9 cellular contexts compared by ENCODE assay signal in genomic region chr17:74971069-74971841, GRCh38. TPM values are rescaled to one million over a fixed set of nuclear protein-coding genes. Genes with fewer than 3 reads are reported as not detected.
DNase-seq lines count a peak whose midpoint lies in the region; ATAC-seq, FAIRE-seq and TF ChIP-seq lines count a peak whose summit lies in the region.
"Had no signal": no experiment of that assay in that cellular context is flagged by ENCODE, and none has a peak within 500 bp of the region (broad histone marks: within the 10 kb centered on the region; RNA-seq: fewer than 3 reads in every experiment).

No MANE protein-coding gene starts in this region.

- in situ Hi-C loops in HAP-1 (cut with MboI; ENCODE audit: low sequenced_read_pairs) (no loop called here), GM23248 (cut with MboI) (no loop called here)

- peaks cover 6% of the 10 kb centered on the region for H3K4me1 Mint-ChIP-seq in activated T-helper 1 cell treated with anti-CD3 and anti-CD28 coated beads, Interleukin-12 subunit alpha, Interleukin-12 subunit beta, Interleukin-2, Interleukin-4 antibody, amounts not matched to agents 30 ng/mL and 10 ng/mL and 1 ng/mL, durations not matched to agents 14 hours and 24 hours and 36 hours (ENCODE audit: low read depth)

- 72 to 92% (median 83%) methylated on average over 8 of the region's 8 CpGs for WGBS in spleen, 5 donors
- 86% methylated on average over 8 of the region's 8 CpGs for WGBS in GM23248 (ENCODE audit: low coverage in 1 of 2, low lambda C conversion rate in 2 of 2, missing lambda C conversion rate in 2 of 2), 2 experiments

- H3K27me3 Mint-ChIP-seq in activated T-helper 1 cell treated with anti-CD3 and anti-CD28 coated beads, Interleukin-12 subunit alpha, Interleukin-12 subunit beta, Interleukin-2, Interleukin-4 antibody, amounts not matched to agents 30 ng/mL and 10 ng/mL and 1 ng/mL, durations not matched to agents 14 hours and 24 hours and 36 hours (ENCODE audit: insufficient read depth), result peaks cover 52% of the 10 kb centered on the region

- H3K9ac ChIP-seq in GM23248, result no peak overlapping the region

- no peaks in the 10 kb centered on the region for H3K79me2 ChIP-seq in GM23248 (ENCODE audit: insufficient read depth)

- no peak for ATAC-seq in HG03565 (IDR thresholded peaks at IDR 0.05; ENCODE audit: unreplicated experiment)

- H4K20me1 ChIP-seq in GM23248 (ENCODE audit: insufficient read depth), result no peaks in the 10 kb centered on the region

- FAIRE-seq in RCC 7860 (lab: Jason Lieb, UNC), result no peak

- H3K4me3 ChIP-seq in HAP-1 (peak overlapping the region; percentile 71), spleen (peak overlapping the region; percentile 48 to 83 (median 58)), GM23248 (no peak overlapping the region)

- H3K36me3 Mint-ChIP-seq in activated T-helper 1 cell treated with anti-CD3 and anti-CD28 coated beads, Interleukin-12 subunit alpha, Interleukin-12 subunit beta, Interleukin-2, Interleukin-4 antibody, amounts not matched to agents 30 ng/mL and 10 ng/mL and 1 ng/mL, durations not matched to agents 14 hours and 24 hours and 36 hours (ENCODE audit: low read depth), result no peaks in the 10 kb centered on the region

- H3F3A ChIP-seq in GM23248 (ENCODE audit: insufficient read depth), result no peaks in the 10 kb centered on the region

- no peak for TF ChIP-seq CTCF in spleen (IDR thresholded peaks at IDR 0.05 in 8 of 11, conservative IDR thresholded peaks at IDR 0.05 in 3 of 11)

- H3K9me3 ChIP-seq in HAP-1, result no peaks in the 10 kb centered on the region
- H3K9me3 ChIP-seq in spleen, result no peaks in the 10 kb centered on the region
- H3K9me3 ChIP-seq in GM23248 (ENCODE audit: low read depth), result no peaks in the 10 kb centered on the region

- H3K27ac Mint-ChIP-seq in activated T-helper 1 cell treated with anti-CD3 and anti-CD28 coated beads, Interleukin-12 subunit alpha, Interleukin-12 subunit beta, Interleukin-2, Interleukin-4 antibody, amounts not matched to agents 30 ng/mL and 10 ng/mL and 1 ng/mL, durations not matched to agents 14 hours and 24 hours and 36 hours, result no peak overlapping the region

- H3K27me3 ChIP-seq in HAP-1 (ENCODE audit: low read depth), result no peaks in the 10 kb centered on the region
- H3K27me3 ChIP-seq in layer of hippocampus (ENCODE audit: control insufficient read depth, insufficient read depth, low read length), result peaks cover 2% of the 10 kb centered on the region
- H3K27me3 ChIP-seq in spleen (replicated peaks in 1 of 7), result peaks cover 0 to 57% (median 19%) of the 10 kb centered on the region in 7 donors
- H3K27me3 ChIP-seq in GM23248 (replicated peaks; ENCODE audit: insufficient read depth), result peaks cover 28% of the 10 kb centered on the region

- H3K27ac ChIP-seq in layer of hippocampus (ENCODE audit: low read depth, low read length) (peak overlapping the region; percentile 78), spleen (peak overlapping the region in 7 of 8 donors; percentile 14 to 74 (median 69)), GM23248 (no peak overlapping the region)

- TF ChIP-seq POLR2A in spleen (IDR thresholded peaks at IDR 0.05), result no peak

- H3K36me3 ChIP-seq in HAP-1 (replicated peaks) (no peaks in the 10 kb centered on the region), spleen (no peaks in the 10 kb centered on the region), GM23248 (ENCODE audit: low read depth) (no peaks in the 10 kb centered on the region)

- H3K9me3 Mint-ChIP-seq in activated T-helper 1 cell treated with anti-CD3 and anti-CD28 coated beads, Interleukin-12 subunit alpha, Interleukin-12 subunit beta, Interleukin-2, Interleukin-4 antibody, amounts not matched to agents 30 ng/mL and 10 ng/mL and 1 ng/mL, durations not matched to agents 14 hours and 24 hours and 36 hours, result no peaks in the 10 kb centered on the region

- H3K4me3 Mint-ChIP-seq in activated T-helper 1 cell treated with anti-CD3 and anti-CD28 coated beads, Interleukin-12 subunit alpha, Interleukin-12 subunit beta, Interleukin-2, Interleukin-4 antibody, amounts not matched to agents 30 ng/mL and 10 ng/mL and 1 ng/mL, durations not matched to agents 14 hours and 24 hours and 36 hours, result peak overlapping the region; percentile 54

- intact Hi-C loops in activated T-helper 1 cell treated with anti-CD3 and anti-CD28 coated beads, Interleukin-12 subunit alpha, Interleukin-12 subunit beta, Interleukin-2, Interleukin-4 antibody, amounts not matched to agents 30 ng/mL and 10 ng/mL and 1 ng/mL, durations not matched to agents 14 hours and 24 hours and 36 hours (cut with micrococcal nuclease), result no loop called here
- intact Hi-C loops in spleen (cut with DNase I; ENCODE audit: low total_unique reads), result no loop called here

- H3K4me1 ChIP-seq in HAP-1 (peaks cover 12% of the 10 kb centered on the region), spleen (peaks cover 3 to 53% (median 24%) of the 10 kb centered on the region in 6 donors), GM23248 (ENCODE audit: insufficient read depth) (no peaks in the 10 kb centered on the region)

- no peak overlapping the region for H2AFZ ChIP-seq in GM23248

- H3K9me2 ChIP-seq in GM23248 (ENCODE audit: insufficient read depth), result no peaks in the 10 kb centered on the region

- DNase-seq in HAP-1 (ENCODE audit: low spot score in 2 of 2) (no peak), spleen (no peak), GM23248 (no peak), RCC 7860 (ENCODE audit: low spot score) (no peak)
- no peak for DNase-seq in activated T-helper 1 cell treated with anti-CD3 and anti-CD28 coated beads, Interleukin-12 subunit alpha, Interleukin-12 subunit beta, Interleukin-2, Interleukin-4 antibody, amounts not matched to agents 30 ng/mL and 10 ng/mL and 1 ng/mL, durations not matched to agents 14 hours and 24 hours and 36 hours (ENCODE audit: low spot score)
- DNase-seq: MM.1S, SIG-M5 had no signal

- H3K4me2 ChIP-seq in GM23248 (ENCODE audit: unreplicated experiment), result no peak overlapping the region

RNA-seq across cellular contexts. Expression of gene HID1, which starts 1.3 kb away (rescaled TPM):
- 0.29 and 0.31 TPM in 2 replicates for total RNA-seq in activated T-helper 1 cell treated with anti-CD3 and anti-CD28 coated beads, Interleukin-12 subunit alpha, Interleukin-12 subunit beta, Interleukin-2, Interleukin-4 antibody, amounts not matched to agents 30 ng/mL and 10 ng/mL and 1 ng/mL, durations not matched to agents 14 hours and 24 hours and 36 hours
- total RNA-seq in spleen, result 10 to 100 TPM; 11.9 to 39.4 (median 26.5) TPM
- 10 to 100 TPM in 2 of 3 donors, 1 to 10 TPM in 1; 5.2 to 23.8 (median 17.2) TPM for polyA plus RNA-seq in spleen
- not detected in 2 replicates for total RNA-seq in GM23248 (2014; rRNA removed; shearing (Covaris generic))
- not detected in 2 replicates for polyA plus RNA-seq in GM23248 (2016; fragmentation: Nextera tagmentation; extraction: Ambion mirVana)

RNA-seq across cellular contexts. Expression of gene CDR2L, which starts 16.2 kb away (rescaled TPM):
- 1.1 and 1.3 TPM in 2 replicates for total RNA-seq in activated T-helper 1 cell treated with anti-CD3 and anti-CD28 coated beads, Interleukin-12 subunit alpha, Interleukin-12 subunit beta, Interleukin-2, Interleukin-4 antibody, amounts not matched to agents 30 ng/mL and 10 ng/mL and 1 ng/mL, durations not matched to agents 14 hours and 24 hours and 36 hours
- 1 to 10 TPM; 1.5 to 6.0 (median 3.0) TPM for total RNA-seq in spleen
- polyA plus RNA-seq in spleen (1 to 10 TPM in 1 of 3 donors, under 1 TPM in 2; 0.48 to 1.5 (median 0.85) TPM), GM23248 (2016; fragmentation: Nextera tagmentation; extraction: Ambion mirVana) (18.0 and 18.4 TPM in 2 replicates)
- 23.9 and 31.4 TPM in 2 replicates for total RNA-seq in GM23248 (2014; rRNA removed; shearing (Covaris generic))

RNA-seq across cellular contexts. Expression of gene OTOP3, which starts 35.6 kb away (rescaled TPM):
- not detected in 2 replicates for total RNA-seq in activated T-helper 1 cell treated with anti-CD3 and anti-CD28 coated beads, Interleukin-12 subunit alpha, Interleukin-12 subunit beta, Interleukin-2, Interleukin-4 antibody, amounts not matched to agents 30 ng/mL and 10 ng/mL and 1 ng/mL, durations not matched to agents 14 hours and 24 hours and 36 hours
- total RNA-seq in spleen, result not detected
- not detected for polyA plus RNA-seq in spleen
- not detected in 2 replicates for total RNA-seq in GM23248 (2014; rRNA removed; shearing (Covaris generic))
- polyA plus RNA-seq in GM23248 (2016; fragmentation: Nextera tagmentation; extraction: Ambion mirVana), result not detected in 2 replicates

RNA-seq across cellular contexts. Expression of gene MRPL58, which starts 41.2 kb away (rescaled TPM):
- total RNA-seq in activated T-helper 1 cell treated with anti-CD3 and anti-CD28 coated beads, Interleukin-12 subunit alpha, Interleukin-12 subunit beta, Interleukin-2, Interleukin-4 antibody, amounts not matched to agents 30 ng/mL and 10 ng/mL and 1 ng/mL, durations not matched to agents 14 hours and 24 hours and 36 hours, result 77.8 and 78.1 TPM in 2 replicates
- total RNA-seq in spleen, result 10 to 100 TPM; 16.5 to 60.7 (median 20.5) TPM
- polyA plus RNA-seq in spleen (10 to 100 TPM; 33.1 to 43.3 (median 41.6) TPM), GM23248 (2016; fragmentation: Nextera tagmentation; extraction: Ambion mirVana) (41.5 TPM in 2 replicates)
- 35.6 and 52.4 TPM in 2 replicates for total RNA-seq in GM23248 (2014; rRNA removed; shearing (Covaris generic))

RNA-seq across cellular contexts. Expression of gene OTOP2, which starts 47.2 kb away (rescaled TPM):
- total RNA-seq in activated T-helper 1 cell treated with anti-CD3 and anti-CD28 coated beads, Interleukin-12 subunit alpha, Interleukin-12 subunit beta, Interleukin-2, Interleukin-4 antibody, amounts not matched to agents 30 ng/mL and 10 ng/mL and 1 ng/mL, durations not matched to agents 14 hours and 24 hours and 36 hours, result not detected in 2 replicates
- not detected for total RNA-seq in spleen
- polyA plus RNA-seq in spleen (not detected), GM23248 (2016; fragmentation: Nextera tagmentation; extraction: Ambion mirVana) (not detected in 2 replicates)
- total RNA-seq in GM23248 (2014; rRNA removed; shearing (Covaris generic)), result not detected in 2 replicates
